ENCODE assay signal across 14 cellular contexts in the genomic region with DNA sequence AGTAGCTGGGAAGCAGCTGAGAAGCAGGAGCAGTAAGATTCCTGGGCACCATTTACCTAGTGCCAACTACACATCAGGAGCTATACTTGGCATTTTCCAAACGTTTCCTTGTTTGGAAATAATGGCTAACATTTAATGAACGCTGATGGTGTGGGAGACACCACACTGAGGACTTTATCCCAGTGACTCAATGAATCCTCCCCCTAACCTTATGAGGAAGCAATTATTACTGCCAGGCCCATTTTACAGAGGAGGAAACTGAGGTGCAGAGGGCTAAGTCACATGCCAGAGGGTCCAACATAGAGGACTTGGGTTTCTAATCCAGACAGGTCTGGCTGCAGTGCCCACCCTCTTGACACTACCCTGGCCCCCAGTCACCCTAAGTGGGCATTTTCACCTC. TPM values are rescaled to one million over a fixed set of nuclear protein-coding genes. Genes with fewer than 3 reads are reported as not detected.
A peak's percentile ranks its signal among the peaks of the same experiment; 100 is the strongest.
DNase-seq lines count a peak whose midpoint lies in the region; ATAC-seq and TF ChIP-seq lines count a peak whose summit lies in the region.
"Had no signal": no experiment of that assay in that cellular context is flagged by ENCODE, and none has a peak within 500 bp of the region (broad histone marks: within the 10 kb centered on the region; RNA-seq: fewer than 3 reads in every experiment).

No MANE protein-coding gene starts in this region.

- H3K27me3 Mint-ChIP-seq in osteocyte (ENCODE audit: unreplicated experiment), result no peaks in the 10 kb centered on the region
- H3K27me3 Mint-ChIP-seq in activated T-helper 2 cell treated with anti-CD3 and anti-CD28 coated beads, Interferon-gamma antibody, Interleukin-2, Interleukin-4, amounts not matched to agents 10 μg/mL and 5 μg/mL and 100 μg/mL, durations not matched to agents 14 hours and 24 hours and 36 hours (ENCODE audit: low read depth), result peaks cover 13% of the 10 kb centered on the region

- H3K4me1 Mint-ChIP-seq in osteocyte (ENCODE audit: unreplicated experiment), result peaks cover 86% of the 10 kb centered on the region
- H3K4me1 Mint-ChIP-seq in activated T-helper 2 cell treated with anti-CD3 and anti-CD28 coated beads, Interferon-gamma antibody, Interleukin-2, Interleukin-4, amounts not matched to agents 10 μg/mL and 5 μg/mL and 100 μg/mL, durations not matched to agents 14 hours and 24 hours and 36 hours (ENCODE audit: low read depth), result peaks cover 27% of the 10 kb centered on the region

- no peak overlapping the region for H3K4me3 Mint-ChIP-seq in osteocyte (ENCODE audit: unreplicated experiment)
- no peak overlapping the region for H3K4me3 Mint-ChIP-seq in activated T-helper 2 cell treated with anti-CD3 and anti-CD28 coated beads, Interferon-gamma antibody, Interleukin-2, Interleukin-4, amounts not matched to agents 10 μg/mL and 5 μg/mL and 100 μg/mL, durations not matched to agents 14 hours and 24 hours and 36 hours (ENCODE audit: low read depth)
- H3K4me3 Mint-ChIP-seq: activated T-cell treated with anti-CD3 and anti-CD28 coated beads, Interleukin-2, amount 50 U/mL, for 4 hours had no signal

- DNase-seq in right atrium auricular region (ENCODE audit: low spot score) (no peak), left cardiac atrium (no peak), osteocyte (ENCODE audit: extremely low spot score, unreplicated experiment) (no peak), vagina (ENCODE audit: extremely low spot score in 2 of 2) (no peak), NCI-H2081 (lab: John Stamatoyannopoulos, UW) (no peak), Kasumi-1 (lab: John Stamatoyannopoulos, UW) (no peak)
- DNase-seq in activated T-helper 2 cell treated with anti-CD3 and anti-CD28 coated beads, Interferon-gamma antibody, Interleukin-2, Interleukin-4, amounts not matched to agents 10 μg/mL and 5 μg/mL and 100 μg/mL, durations not matched to agents 14 hours and 24 hours and 36 hours (ENCODE audit: low spot score), result no peak
- DNase-seq: activated CD4-positive, CD25-positive, alpha-beta regulatory T cell treated with anti-CD3 and anti-CD28 coated beads, Interleukin-2, amount 50 U/mL, for 72 hours; activated T-cell treated with anti-CD3 and anti-CD28 coated beads, Interleukin-2, amount 50 U/mL, for 4 hours; amygdala; foreskin keratinocyte; MV-4-11; stimulated activated CD4-positive, alpha-beta T cell treated with anti-CD3 and anti-CD28 coated beads, Interleukin-12 subunit alpha, Interleukin-12 subunit beta, amount 100 ng/mL, for 4 hours had no signal

- intact Hi-C loops in left cardiac atrium (cut with DNase I) (no loop called here), vagina (cut with DNase I) (no loop called here)
- intact Hi-C loops in activated T-helper 2 cell treated with anti-CD3 and anti-CD28 coated beads, Interferon-gamma antibody, Interleukin-2, Interleukin-4, amounts not matched to agents 10 μg/mL and 5 μg/mL and 100 μg/mL, durations not matched to agents 14 hours and 24 hours and 36 hours (cut with micrococcal nuclease), result no loop called here

- TF ChIP-seq CTCF in right atrium auricular region (IDR thresholded peaks at IDR 0.05) (no peak), gastroesophageal sphincter (IDR thresholded peaks at IDR 0.05) (no peak), osteocyte (IDR thresholded peaks at IDR 0.05) (no peak), vagina (IDR thresholded peaks at IDR 0.05) (no peak)

- H3K36me3 ChIP-seq in right atrium auricular region, result no peaks in the 10 kb centered on the region
- H3K36me3 ChIP-seq in gastroesophageal sphincter, result no peaks in the 10 kb centered on the region
- no peaks in the 10 kb centered on the region for H3K36me3 ChIP-seq in vagina

- peak overlapping the region; percentile 74 to 81 for H3K27ac ChIP-seq in right atrium auricular region
- H3K27ac ChIP-seq in gastroesophageal sphincter, result peak overlapping the region; percentile 75 to 93 (median 80)
- H3K27ac ChIP-seq in vagina, result peak overlapping the region; percentile 85
- H3K27ac ChIP-seq: foreskin keratinocyte had no signal

- TF ChIP-seq POLR2A in gastroesophageal sphincter (IDR thresholded peaks at IDR 0.05), result no peak
- TF ChIP-seq POLR2A in vagina (IDR thresholded peaks at IDR 0.05), result no peak

- H3K4me1 ChIP-seq in right atrium auricular region (peaks cover 0 to 25% of the 10 kb centered on the region in 2 donors), gastroesophageal sphincter (peaks cover 4 to 75% (median 11%) of the 10 kb centered on the region in 3 donors), vagina (peaks cover 47% of the 10 kb centered on the region)
- H3K4me1 ChIP-seq: foreskin keratinocyte had no signal

- H3K9me3 Mint-ChIP-seq in osteocyte (ENCODE audit: unreplicated experiment), result no peaks in the 10 kb centered on the region
- peaks cover 8% of the 10 kb centered on the region for H3K9me3 Mint-ChIP-seq in activated T-helper 2 cell treated with anti-CD3 and anti-CD28 coated beads, Interferon-gamma antibody, Interleukin-2, Interleukin-4, amounts not matched to agents 10 μg/mL and 5 μg/mL and 100 μg/mL, durations not matched to agents 14 hours and 24 hours and 36 hours
- H3K9me3 Mint-ChIP-seq: activated T-cell treated with anti-CD3 and anti-CD28 coated beads, Interleukin-2, amount 50 U/mL, for 4 hours had no signal

- H3K4me3 ChIP-seq in right atrium auricular region (peak overlapping the region in 1 of 2 donors; percentile 10), gastroesophageal sphincter (peak overlapping the region in 1 of 2 donors; percentile 1), vagina (no peak overlapping the region)

- peak overlapping the region; percentile 81 for H3K27ac Mint-ChIP-seq in osteocyte (ENCODE audit: unreplicated experiment)
- H3K27ac Mint-ChIP-seq in activated T-helper 2 cell treated with anti-CD3 and anti-CD28 coated beads, Interferon-gamma antibody, Interleukin-2, Interleukin-4, amounts not matched to agents 10 μg/mL and 5 μg/mL and 100 μg/mL, durations not matched to agents 14 hours and 24 hours and 36 hours, result no peak overlapping the region

- no peak for ATAC-seq in left cardiac atrium
- no peak for ATAC-seq in gastroesophageal sphincter
- ATAC-seq: activated T-cell treated with anti-CD3 and anti-CD28 coated beads, Interleukin-2, amount 50 U/mL, for 4 hours; foreskin keratinocyte had no signal

- H3K27me3 ChIP-seq in right atrium auricular region (no peaks in the 10 kb centered on the region), gastroesophageal sphincter (no peaks in the 10 kb centered on the region), vagina (no peaks in the 10 kb centered on the region)

- peaks cover 17% of the 10 kb centered on the region for H3K36me3 Mint-ChIP-seq in osteocyte (ENCODE audit: unreplicated experiment)
- H3K36me3 Mint-ChIP-seq in activated T-helper 2 cell treated with anti-CD3 and anti-CD28 coated beads, Interferon-gamma antibody, Interleukin-2, Interleukin-4, amounts not matched to agents 10 μg/mL and 5 μg/mL and 100 μg/mL, durations not matched to agents 14 hours and 24 hours and 36 hours (ENCODE audit: low read depth), result peaks cover 44% of the 10 kb centered on the region

- 17 to 24% methylated on average over 1 to 2 of the region's 2 CpGs for WGBS in gastroesophageal sphincter (ENCODE audit: low coverage in 1 of 2), 2 donors

- H3K9me3 ChIP-seq in right atrium auricular region (no peaks in the 10 kb centered on the region), gastroesophageal sphincter (no peaks in the 10 kb centered on the region), vagina (no peaks in the 10 kb centered on the region)

- no peak for TF ChIP-seq EP300 in gastroesophageal sphincter (IDR thresholded peaks at IDR 0.05)

RNA-seq across cellular contexts. Expression of a gene that starts 6.1 kb away (rescaled TPM):
- total RNA-seq in right atrium auricular region (100 to 1,000 TPM in 1 of 2 donors, 10 to 100 TPM in 1; 59.8 to 169 TPM), left cardiac atrium (100 to 1,000 TPM in 1 of 2 donors, 10 to 100 TPM in 1; 45.2 to 124 TPM), gastroesophageal sphincter (100 to 1,000 TPM in 3 of 4 donors, 10 to 100 TPM in 1; 75.3 to 169 (median 137) TPM), osteocyte (67.6 and 72.1 TPM in 2 replicates), vagina (51.1 TPM)
- total RNA-seq in activated T-helper 2 cell treated with anti-CD3 and anti-CD28 coated beads, Interferon-gamma antibody, Interleukin-2, Interleukin-4, amounts not matched to agents 10 μg/mL and 5 μg/mL and 100 μg/mL, durations not matched to agents 14 hours and 24 hours and 36 hours, result 31.0 and 31.3 TPM in 2 replicates
- total RNA-seq: foreskin keratinocyte had no signal
